In genomic region chr20:5835234-5835845, GRCh38 we compare ENCODE assay signal across 1 cellular context.
TF ChIP-seq lines count a peak whose summit lies in the region.

No MANE protein-coding gene starts in this region.

TF ChIP-seq in HepG2, 621 proteins besides CTCF, POLR2A, EP300 and RAD21 (continued from another document):
- TF ChIP-seq ETS1 (CRISPR knock-in tag; IDR thresholded peaks at IDR 0.05) (no peak), ZNF530 (CRISPR knock-in tag; IDR thresholded peaks at IDR 0.05; ENCODE audit: low read depth) (no peak), ZNF556 (CRISPR knock-in tag; IDR thresholded peaks at IDR 0.05; ENCODE audit: borderline replicate concordance) (no peak), FOSL2 (CRISPR knock-in tag; IDR thresholded peaks at IDR 0.05) (peak; percentile 91), GABPB1 (CRISPR knock-in tag; IDR thresholded peaks at IDR 0.05) (no peak), SOX13 (IDR thresholded peaks at IDR 0.05) (no peak), SOX13 (CRISPR knock-in tag; conservative IDR thresholded peaks at IDR 0.05 in 1 of 2, IDR thresholded peaks at IDR 0.05 in 1 of 2) (peak in 1 of 2 experiments; percentile 30; a peak in 1 of 4 replicates), REPIN1 (CRISPR knock-in tag; IDR thresholded peaks at IDR 0.05; ENCODE audit: borderline replicate concordance, low read depth) (no peak), ZNF263 (CRISPR knock-in tag; IDR thresholded peaks at IDR 0.05) (peak; percentile 53; the same call in 1 of the 2 replicates), ZNF30 (CRISPR knock-in tag; IDR thresholded peaks at IDR 0.05) (no peak), HNF4G (IDR thresholded peaks at IDR 0.05; ENCODE audit: borderline replicate concordance, low read depth, low read length) (no peak), HNF4G (CRISPR knock-in tag; IDR thresholded peaks at IDR 0.05; ENCODE audit: borderline replicate concordance, low read depth) (no peak), E2F1 (CRISPR knock-in tag; IDR thresholded peaks at IDR 0.05) (no peak), NCOR1 (IDR thresholded peaks at IDR 0.05; ENCODE audit: borderline replicate concordance, low read length) (no peak), ZEB1 (IDR thresholded peaks at IDR 0.05; ENCODE audit: insufficient replicate concordance, low read depth) (no peak), HOXA3 (CRISPR knock-in tag; IDR thresholded peaks at IDR 0.05) (no peak), ZNF430 (CRISPR knock-in tag; IDR thresholded peaks at IDR 0.05) (no peak), ZNF205 (CRISPR knock-in tag; IDR thresholded peaks at IDR 0.05) (no peak), MXI1 (IDR thresholded peaks at IDR 0.05; ENCODE audit: borderline replicate concordance, low read depth, low read length) (peak; percentile 15; the same call in 1 of the 3 replicates), AKNA (CRISPR knock-in tag; IDR thresholded peaks at IDR 0.05; ENCODE audit: borderline replicate concordance) (no peak), ARID2 (CRISPR knock-in tag; IDR thresholded peaks at IDR 0.05; ENCODE audit: borderline replicate concordance) (no peak), ZNF891 (CRISPR knock-in tag; IDR thresholded peaks at IDR 0.05) (no peak), ZNF576 (CRISPR knock-in tag; IDR thresholded peaks at IDR 0.05) (no peak)
- TF ChIP-seq, protein P1, sequence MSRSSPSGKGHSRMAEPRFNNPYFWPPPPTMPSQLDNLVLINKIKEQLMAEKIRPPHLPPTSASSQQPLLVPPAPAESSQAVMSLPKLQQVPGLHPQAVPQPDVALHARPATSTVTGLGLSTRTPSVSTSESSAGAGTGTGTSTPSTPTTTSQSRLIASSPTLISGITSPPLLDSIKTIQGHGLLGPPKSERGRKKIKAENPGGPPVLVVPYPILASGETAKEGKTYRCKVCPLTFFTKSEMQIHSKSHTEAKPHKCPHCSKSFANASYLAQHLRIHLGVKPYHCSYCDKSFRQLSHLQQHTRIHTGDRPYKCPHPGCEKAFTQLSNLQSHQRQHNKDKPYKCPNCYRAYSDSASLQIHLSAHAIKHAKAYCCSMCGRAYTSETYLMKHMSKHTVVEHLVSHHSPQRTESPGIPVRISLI (CRISPR knock-in tag; IDR thresholded peaks at IDR 0.05; ENCODE audit: borderline replicate concordance): no peak
- TF ChIP-seq, protein P2, sequence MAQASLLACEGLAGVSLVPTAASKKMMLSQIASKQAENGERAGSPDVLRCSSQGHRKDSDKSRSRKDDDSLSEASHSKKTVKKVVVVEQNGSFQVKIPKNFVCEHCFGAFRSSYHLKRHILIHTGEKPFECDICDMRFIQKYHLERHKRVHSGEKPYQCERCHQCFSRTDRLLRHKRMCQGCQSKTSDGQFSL (CRISPR knock-in tag; IDR thresholded peaks at IDR 0.05): no peak
TF ChIP-seq in HepG2: peak in this region for 25.
